Comparison of ENCODE assay signal across 29 cellular contexts in the genomic region with DNA sequence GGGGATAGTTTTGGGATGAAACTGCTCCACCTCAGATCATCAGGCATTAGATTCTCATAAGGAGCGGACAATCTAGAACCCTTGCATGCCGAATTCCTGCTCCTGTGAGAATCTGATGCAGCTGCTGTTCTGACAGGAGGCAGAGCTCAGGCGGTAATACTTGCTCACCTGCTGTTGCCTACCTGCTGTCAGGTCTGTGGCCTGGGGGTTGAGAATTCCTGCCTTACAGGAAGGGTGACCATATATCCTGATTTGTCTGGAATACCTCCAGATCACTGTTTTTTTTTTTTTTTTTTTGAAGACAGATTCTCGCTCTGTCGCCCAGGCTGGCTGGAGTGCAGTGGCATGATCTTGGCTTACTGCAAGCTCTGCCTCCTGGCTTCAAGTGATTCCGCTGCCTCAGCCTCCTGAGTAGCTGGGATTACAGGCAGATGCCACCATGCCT. TPM values are rescaled to one million over a fixed set of nuclear protein-coding genes. Genes with fewer than 3 reads are reported as not detected.
DNase-seq lines count a peak whose midpoint lies in the region; ATAC-seq and TF ChIP-seq lines count a peak whose summit lies in the region.
"Had no signal": no experiment of that assay in that cellular context is flagged by ENCODE, and none has a peak within 500 bp of the region (broad histone marks: within the 10 kb centered on the region; RNA-seq: fewer than 3 reads in every experiment).

No MANE protein-coding gene starts in this region.

- no peak for DNase-seq in left ventricle myocardium superior
- no peak for DNase-seq in right cardiac atrium
- DNase-seq in islet precursor cell: peak; percentile 76
- peak; percentile 75 to 79 for DNase-seq in thyroid gland
- DNase-seq in SHP77 (lab: John Stamatoyannopoulos, UW): no peak
- DNase-seq: ACHN; activated CD4-positive, alpha-beta T cell treated with anti-CD3 and anti-CD28 coated beads for 48 hours; activated naive CD4-positive, alpha-beta T cell treated with anti-CD3 and anti-CD28 coated beads, Interleukin-2, amount 50 U/mL, for 16 hours; CD8-positive, alpha-beta T cell; KG1; left cardiac atrium; MM.1S; NCI-H1105 treated with DMSO at 0.1 percent for 48 hours; NCI-H187 treated with DMSO at 0.1 percent for 48 hours; NCI-H345; NCI-H748 treated with DMSO at 0.1 percent for 48 hours; Peyer's patch; sigmoid colon; stimulated activated CD4-positive, alpha-beta T cell treated with anti-CD3 and anti-CD28 coated beads, Interleukin-4, amount 100 ng/mL, for 1 hour; T-helper 9 cell had no signal

- no peaks in the 10 kb centered on the region for H3K9me3 ChIP-seq in right cardiac atrium (ENCODE audit: control insufficient read depth, low read length)
- no peaks in the 10 kb centered on the region for H3K9me3 ChIP-seq in thyroid gland
- H3K9me3 ChIP-seq: body of pancreas, gastroesophageal sphincter, Peyer's patch, sigmoid colon, SJSA1, tibial nerve had no signal

- 75% methylated on average over 6 of the region's 6 CpGs for WGBS in right cardiac atrium
- WGBS in thyroid gland, 2 donors: 78 to 85% methylated on average over 6 of the region's 6 CpGs

- no peaks in the 10 kb centered on the region for H3K36me3 ChIP-seq in thyroid gland
- H3K36me3 ChIP-seq: gastroesophageal sphincter, Peyer's patch, sigmoid colon, SJSA1, tibial nerve had no signal

- peaks cover 12% of the 10 kb centered on the region for H3K4me1 ChIP-seq in right cardiac atrium (ENCODE audit: control insufficient read depth, insufficient read depth, low read length)
- peaks cover 21 to 34% of the 10 kb centered on the region in 2 donors for H3K4me1 ChIP-seq in thyroid gland
- H3K4me1 ChIP-seq: Peyer's patch had no signal

- intact Hi-C loops in left ventricle myocardium superior (cut with micrococcal nuclease): no loop called here
- intact Hi-C loops in right cardiac atrium (cut with DNase I): no loop called here
- intact Hi-C loops in thyroid gland (cut with DNase I): no loop called here

- no peak overlapping the region for H3K27ac ChIP-seq in right cardiac atrium (ENCODE audit: low read length)
- peak overlapping the region; percentile 79 for H3K27ac ChIP-seq in VCaP
- no peak overlapping the region for H3K27ac ChIP-seq in thyroid gland
- H3K27ac ChIP-seq: body of pancreas, Peyer's patch, SJSA1, tibial nerve had no signal

- H3K27me3 ChIP-seq in right cardiac atrium (ENCODE audit: control insufficient read depth, insufficient read depth) (no peaks in the 10 kb centered on the region), thyroid gland (no peaks in the 10 kb centered on the region)
- H3K27me3 ChIP-seq: body of pancreas, gastroesophageal sphincter, Peyer's patch, sigmoid colon, SJSA1, tibial nerve had no signal

- H3K4me3 ChIP-seq in right cardiac atrium (ENCODE audit: low read length) (no peak overlapping the region), thyroid gland (replicated peaks in 1 of 3) (no peak overlapping the region)
- H3K4me3 ChIP-seq: body of pancreas, gastroesophageal sphincter, Peyer's patch, sigmoid colon, SJSA1, tibial nerve had no signal

- no peak for TF ChIP-seq POLR2A in thyroid gland (IDR thresholded peaks at IDR 0.05)

- ATAC-seq in left ventricle myocardium superior: peak; percentile 31
- ATAC-seq in right cardiac atrium: no peak
- ATAC-seq in GM19351 (IDR thresholded peaks at IDR 0.05; ENCODE audit: unreplicated experiment): no peak
- ATAC-seq in HG02571 (IDR thresholded peaks at IDR 0.05; ENCODE audit: unreplicated experiment): no peak
- ATAC-seq: activated T-helper 17 cell treated with anti-CD3 and anti-CD28 coated beads, Interleukin-2, amount 50 U/mL, for 72 hours; body of pancreas; CD8-positive, alpha-beta T cell; gastroesophageal sphincter; HCT116; left cardiac atrium had no signal

- no peak for TF ChIP-seq CTCF in VCaP (conservative IDR thresholded peaks at IDR 0.05)
- TF ChIP-seq CTCF in thyroid gland (IDR thresholded peaks at IDR 0.05): no peak

RNA-seq across cellular contexts. Expression of a gene that starts 21.7 kb away (rescaled TPM):
- total RNA-seq in left ventricle myocardium superior (48.8 TPM), right cardiac atrium (10 to 100 TPM; 35.2 to 50.4 (median 36.6) TPM), thyroid gland (10 to 100 TPM; 62.0 to 85.8 (median 76.6) TPM)
- polyA plus RNA-seq in right cardiac atrium: 14.4 TPM

Comparison
In these comparisons a context has a peak if more than half of its experiments do, and no peak if none do; other contexts are left out.
1. DNase-seq: peak in islet precursor cell (single experiment) and thyroid gland (2 of 2); none in left ventricle myocardium superior (single experiment), right cardiac atrium (0 of 3) and SHP77 (0 of 2).